In genomic region chr6:134122775-134123174, GRCh38 we compare ENCODE assay signal across 21 cellular contexts.
"Had no signal": no experiment of that assay in that cellular context is flagged by ENCODE, and none has a peak within 500 bp of the region (broad histone marks: within the 10 kb centered on the region; RNA-seq: fewer than 3 reads in every experiment).

No MANE protein-coding gene starts in this region.

- H3K4me3 Mint-ChIP-seq: activated CD4-positive, alpha-beta T cell treated with anti-CD3 and anti-CD28 coated beads, Interleukin-2, amount 10 ng/mL, durations not matched to agents 7 days and 5 days; activated CD8-positive, alpha-beta T cell treated with anti-CD3 and anti-CD28 coated beads for 36 hours; activated naive CD8-positive, alpha-beta T cell had no signal

- H3K36me3 ChIP-seq: brain microvascular endothelial cell, colonic mucosa, esophagus squamous epithelium had no signal

- H3K27ac ChIP-seq: brain microvascular endothelial cell, colonic mucosa, esophagus squamous epithelium had no signal

- H3K27me3 ChIP-seq: brain microvascular endothelial cell, colonic mucosa, esophagus squamous epithelium had no signal

- H3K4me1 ChIP-seq: colonic mucosa, esophagus squamous epithelium had no signal

- H3K27ac Mint-ChIP-seq: activated CD4-positive, alpha-beta T cell treated with anti-CD3 and anti-CD28 coated beads, Interleukin-2, amount 10 ng/mL, durations not matched to agents 7 days and 5 days; activated CD8-positive, alpha-beta T cell treated with anti-CD3 and anti-CD28 coated beads for 36 hours; activated naive CD8-positive, alpha-beta T cell had no signal

- H3K9me3 ChIP-seq: colonic mucosa, esophagus squamous epithelium had no signal

- H3K4me3 ChIP-seq: colonic mucosa, esophagus squamous epithelium had no signal

- DNase-seq: activated CD4-positive, alpha-beta T cell treated with anti-CD3 and anti-CD28 coated beads for 4 hours; activated CD4-positive, alpha-beta T cell treated with anti-CD3 and anti-CD28 coated beads, Interleukin-2, amount 10 ng/mL, durations not matched to agents 7 days and 5 days; activated CD4-positive, alpha-beta T cell treated with anti-CD3 and anti-CD28 coated beads, Interleukin-2, amount 50 U/mL, for 48 hours; activated CD4-positive, CD25-positive, alpha-beta regulatory T cell; activated CD4-positive, CD25-positive, alpha-beta regulatory T cell treated with anti-CD3 and anti-CD28 coated beads, Interleukin-2, amount 50 U/mL, for 72 hours; activated CD8-positive, alpha-beta memory T cell treated with anti-CD3 and anti-CD28 coated beads for 24 hours; activated CD8-positive, alpha-beta T cell treated with anti-CD3 and anti-CD28 coated beads for 36 hours; activated gamma-delta T cell; activated naive CD4-positive, alpha-beta T cell treated with anti-CD3 and anti-CD28 coated beads, Interleukin-2, amount 50 U/mL, for 16 hours; activated naive CD4-positive, alpha-beta T cell treated with Interleukin-2 at 50 U/mL for 16 hours; activated T-cell treated with anti-CD3 and anti-CD28 coated beads, Interleukin-2, amount 50 U/mL, for 48 hours; amniotic stem cell; brain microvascular endothelial cell; colonic mucosa; effector CD8-positive, alpha-beta T cell; erythroblast; esophagus squamous epithelium; head of caudate nucleus; hippocampal formation; T-helper 2 cell had no signal

- H3K36me3 Mint-ChIP-seq: activated naive CD8-positive, alpha-beta T cell had no signal

- H3K27me3 Mint-ChIP-seq: activated CD8-positive, alpha-beta T cell treated with anti-CD3 and anti-CD28 coated beads for 36 hours had no signal

- H3K9me3 Mint-ChIP-seq: activated CD4-positive, alpha-beta T cell treated with anti-CD3 and anti-CD28 coated beads, Interleukin-2, amount 10 ng/mL, durations not matched to agents 7 days and 5 days; activated CD8-positive, alpha-beta T cell treated with anti-CD3 and anti-CD28 coated beads for 36 hours had no signal
